10 cellular contexts compared by ENCODE assay signal in the genomic region with DNA sequence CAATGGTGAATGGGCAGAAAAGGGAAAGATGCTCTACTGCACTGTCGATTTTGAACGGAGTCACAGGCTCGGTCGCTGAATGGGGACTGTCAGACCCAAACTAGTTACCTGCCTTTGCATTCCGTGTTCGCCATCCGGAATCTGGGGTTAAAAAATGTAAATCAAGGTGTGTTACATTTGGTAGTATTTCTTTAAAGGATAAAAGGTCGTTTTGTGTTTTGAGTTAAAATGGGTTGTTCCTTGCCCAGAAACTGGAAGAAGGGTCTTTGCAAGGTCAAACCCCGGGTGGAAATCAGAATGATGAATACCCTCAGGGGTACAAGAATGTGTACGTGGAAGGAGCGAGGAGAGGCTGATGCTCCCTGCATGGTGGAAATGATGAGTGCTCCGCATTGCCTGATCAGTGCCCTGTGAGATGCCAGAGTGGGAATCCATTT. TPM values are rescaled to one million over a fixed set of nuclear protein-coding genes. Genes with fewer than 3 reads are reported as not detected.
DNase-seq lines count a peak whose midpoint lies in the region; ATAC-seq, FAIRE-seq and TF ChIP-seq lines count a peak whose summit lies in the region.
"Had no signal": no experiment of that assay in that cellular context is flagged by ENCODE, and none has a peak within 500 bp of the region (broad histone marks: within the 10 kb centered on the region; RNA-seq: fewer than 3 reads in every experiment).

No MANE protein-coding gene starts in this region.

- no peaks in the 10 kb centered on the region; a peak in 1 of 5 replicates for H3K9me3 Mint-ChIP-seq in H9

- no peak overlapping the region for H3K18ac ChIP-seq in H9 (ENCODE audit: insufficient read length, low read depth, low read length)

- peaks cover 23% of the 10 kb centered on the region for H3K27me3 Mint-ChIP-seq in H9 (ENCODE audit: low read depth)

- H3K9me3 ChIP-seq in H9 (ENCODE audit: control insufficient read depth, low read depth, low read length), result no peaks in the 10 kb centered on the region
- no peaks in the 10 kb centered on the region for H3K9me3 ChIP-seq in keratinocyte (ENCODE audit: control insufficient read depth, low read depth, low read length)
- H3K9me3 ChIP-seq in gastrocnemius medialis, result no peaks in the 10 kb centered on the region

- no peak overlapping the region for H2BK12ac ChIP-seq in H9 (ENCODE audit: insufficient read length, low read depth, low read length)

- H4K91ac ChIP-seq in H9 (ENCODE audit: insufficient read length, low read depth, low read length), result no peak overlapping the region

- H3K4me2 ChIP-seq in H9 (ENCODE audit: insufficient read depth, insufficient read length, low read length), result peak overlapping the region; percentile 100
- H3K4me2 ChIP-seq in keratinocyte (ENCODE audit: control insufficient read depth, extremely low read depth, insufficient read depth, low read depth, low read length), result peak overlapping the region; percentile 94

- peaks cover 18% of the 10 kb centered on the region for H3K79me2 ChIP-seq in H9 (ENCODE audit: insufficient read depth, low read length)
- H3K79me2 ChIP-seq in keratinocyte (ENCODE audit: control insufficient read depth, insufficient read depth, low read length), result peaks cover 13% of the 10 kb centered on the region

- no peaks in the 10 kb centered on the region for H3K36me3 ChIP-seq in brain microvascular endothelial cell (replicated peaks)
- no peaks in the 10 kb centered on the region for H3K36me3 ChIP-seq in keratinocyte (ENCODE audit: control insufficient read depth in 2 of 2, extremely low read depth in 1 of 2, insufficient read depth in 2 of 2, low read length in 2 of 2)
- H3K36me3 ChIP-seq in gastrocnemius medialis, result no peaks in the 10 kb centered on the region

- peaks cover 2% of the 10 kb centered on the region for H3K9me1 ChIP-seq in keratinocyte (ENCODE audit: control insufficient read depth, extremely low read depth, insufficient read depth, low read length)

- peaks cover 35% of the 10 kb centered on the region for H3K23me2 ChIP-seq in H9 (ENCODE audit: insufficient read length, low read depth, low read length, poor library complexity, severe bottlenecking)

- H2BK15ac ChIP-seq in H9 (ENCODE audit: low read depth, low read length), result no peak overlapping the region

- no peaks in the 10 kb centered on the region for H3K79me1 ChIP-seq in H9 (ENCODE audit: insufficient read depth, low read depth, low read length, poor library complexity, severe bottlenecking)

- H3K27ac Mint-ChIP-seq in H9, result peak overlapping the region in 1 of 3 experiments; percentile 24; a peak in 2 of 7 replicates
- H3K27ac Mint-ChIP-seq: CD8-positive, alpha-beta memory T cell had no signal

- no peak overlapping the region for H2BK5ac ChIP-seq in H9 (ENCODE audit: insufficient read length, low read length)

- TF ChIP-seq POLR2A in gastrocnemius medialis (IDR thresholded peaks at IDR 0.05), result no peak

- no peak overlapping the region for H3T11ph ChIP-seq in H9 (ENCODE audit: low read length)

- H3K36me3 Mint-ChIP-seq in H9 (ENCODE audit: insufficient read depth in 1 of 3, low read depth in 3 of 3), result no peaks in the 10 kb centered on the region; a peak in 1 of 7 replicates

- no peak overlapping the region for H3K4ac ChIP-seq in H9 (ENCODE audit: low read depth, low read length)

- H3K27ac ChIP-seq in H9 (ENCODE audit: insufficient read length, low read depth, low read length) (no peak overlapping the region), brain microvascular endothelial cell (no peak overlapping the region), keratinocyte (ENCODE audit: control insufficient read depth, insufficient read depth, low read length) (peak overlapping the region; percentile 94), gastrocnemius medialis (no peak overlapping the region)

- DNase-seq in H9 (no peak), brain microvascular endothelial cell (no peak), keratinocyte (ENCODE audit: low read depth, low spot score) (no peak), gastrocnemius medialis (no peak), HUDEP-2 (lab: John Stamatoyannopoulos, UW; ENCODE audit: unreplicated experiment in 76 of 76) (no peak), DMS153 treated with DMSO at 0.1 percent for 48 hours (lab: John Stamatoyannopoulos, UW; ENCODE audit: unreplicated experiment) (no peak)
- DNase-seq: CD8-positive, alpha-beta memory T cell; NCI-H1092 treated with DMSO at 0.1 percent for 48 hours had no signal

- no CpG with 5 or more reads among the region's 12 CpGs for WGBS in H9 (ENCODE audit: extremely low coverage, insufficient read length, low lambda C conversion rate)

- H2BK120ac ChIP-seq in H9 (ENCODE audit: low read depth, low read length, poor library complexity, severe bottlenecking), result no peak overlapping the region

- H3K27me3 ChIP-seq in H9 (ENCODE audit: insufficient read depth, low read length) (no peaks in the 10 kb centered on the region), brain microvascular endothelial cell (replicated peaks) (no peaks in the 10 kb centered on the region), keratinocyte (ENCODE audit: control insufficient read depth, extremely low read depth, insufficient read depth, low read length) (no peaks in the 10 kb centered on the region), gastrocnemius medialis (peaks cover 0 to 47% (median 4%) of the 10 kb centered on the region in 3 donors)

- intact Hi-C loops in gastrocnemius medialis (cut with DNase I; ENCODE audit: low total_unique reads), result no loop called here

- H3K4me1 ChIP-seq in H9 (ENCODE audit: insufficient read depth, low read length) (no peaks in the 10 kb centered on the region; the same call in 1 of the 2 replicates), keratinocyte (ENCODE audit: control insufficient read depth, extremely low read depth, insufficient read depth, low read length) (peaks cover 49% of the 10 kb centered on the region), gastrocnemius medialis (peaks cover 6 to 23% of the 10 kb centered on the region in 2 donors)

- TF ChIP-seq CTCF in H9 (conservative IDR thresholded peaks at IDR 0.05) (no peak), brain microvascular endothelial cell (IDR thresholded peaks at IDR 0.05; ENCODE audit: low read depth, low read length, missing control alignments) (no peak), keratinocyte (optimal IDR thresholded peaks at IDR 0.05 in 1 of 3, IDR thresholded peaks at IDR 0.05 in 1 of 3, conservative IDR thresholded peaks at IDR 0.05 in 1 of 3; ENCODE audit: extremely low read depth in 1 of 3, insufficient read depth in 2 of 3, low read length in 3 of 3) (no peak), gastrocnemius medialis (IDR thresholded peaks at IDR 0.05 in 4 of 5, conservative IDR thresholded peaks at IDR 0.05 in 1 of 5) (no peak)

- no peak overlapping the region for H3K14ac ChIP-seq in H9 (ENCODE audit: insufficient read depth, low read length)

- FAIRE-seq in keratinocyte (lab: Jason Lieb, UNC), result peak; percentile 56

- no peak overlapping the region for H3K56ac ChIP-seq in H9 (ENCODE audit: insufficient read length, low read depth, low read length)

- no peak overlapping the region for H2AFZ ChIP-seq in H9 (ENCODE audit: low read length)
- peak overlapping the region; percentile 65 for H2AFZ ChIP-seq in keratinocyte (ENCODE audit: control insufficient read depth, low read length)

- H3K9ac ChIP-seq in H9 (ENCODE audit: extremely low read depth, insufficient read length, low read length), result peak overlapping the region; percentile 90
- H3K9ac ChIP-seq in keratinocyte (ENCODE audit: control insufficient read depth, extremely low read depth, insufficient read depth, low read length), result peak overlapping the region; percentile 90

- in situ Hi-C loops in brain microvascular endothelial cell (cut with HindIII; ENCODE audit: low pct_ligation_motif_present, low sequenced_read_pairs), result no loop called here
- in situ Hi-C loops in gastrocnemius medialis (cut with MboI; ENCODE audit: low sequenced_read_pairs in 4 of 4), result no loop called here

- H3K4me1 Mint-ChIP-seq in H9, result peaks cover 52 to 69% of the 10 kb centered on the region in 2 experiments

- no peak overlapping the region for H4K8ac ChIP-seq in H9 (replicated peaks; ENCODE audit: insufficient read length, low read depth, low read length)

- no peak overlapping the region for H2AK5ac ChIP-seq in H9 (ENCODE audit: insufficient read length, low read length)

- no peak overlapping the region for H2BK20ac ChIP-seq in H9 (ENCODE audit: low read depth, low read length, poor library complexity, severe bottlenecking)

- H3K4me3 ChIP-seq in brain microvascular endothelial cell (ENCODE audit: low read depth, low read length), result peak overlapping the region; percentile 77
- H3K4me3 ChIP-seq in keratinocyte (ENCODE audit: control insufficient read depth in 2 of 3, extremely low read depth in 1 of 3, insufficient read depth in 2 of 3, low read depth in 1 of 3, low read length in 3 of 3), result peak overlapping the region; percentile 54 to 90 (median 70)
- peak overlapping the region in 3 of 4 donors; percentile 61 to 69 (median 61) for H3K4me3 ChIP-seq in gastrocnemius medialis

- no peak overlapping the region for H4K5ac ChIP-seq in H9 (ENCODE audit: insufficient read length, low read depth, low read length)

- H3K23ac ChIP-seq in H9 (ENCODE audit: insufficient read length, low read depth, low read length), result no peak overlapping the region

- ATAC-seq in gastrocnemius medialis, result no peak
- ATAC-seq in GM21381 (IDR thresholded peaks at IDR 0.05; ENCODE audit: unreplicated experiment), result no peak
- ATAC-seq in GM18868 (IDR thresholded peaks at IDR 0.05; ENCODE audit: unreplicated experiment), result no peak

- dilution Hi-C loops in keratinocyte (cut with MboI; ENCODE audit: extremely low pct_ligation_motif_present, low sequenced_read_pairs), result no loop called here

- peak overlapping the region; percentile 70 to 95 for H3K4me3 Mint-ChIP-seq in H9
- H3K4me3 Mint-ChIP-seq: CD8-positive, alpha-beta memory T cell had no signal

- no peaks in the 10 kb centered on the region for H4K20me1 ChIP-seq in H9 (ENCODE audit: control insufficient read depth, insufficient read depth, insufficient read length)
- no peaks in the 10 kb centered on the region for H4K20me1 ChIP-seq in keratinocyte (ENCODE audit: control insufficient read depth, extremely low read depth, insufficient read depth, low read length)

RNA-seq across cellular contexts. Expression of a gene that starts 1.0 kb away (rescaled TPM):
- total RNA-seq in H9 (2021), result 9.2 and 9.9 TPM in 2 replicates
- 18.4 to 41.1 TPM (median 32.1 TPM) in 3 replicates for polyA plus RNA-seq in keratinocyte
- polyA plus RNA-seq in keratinocyte (2011; ENCODE audit: low read depth), result 27.0 TPM
- 27.3 and 29.6 TPM in 2 replicates for polyA plus RNA-seq in keratinocyte (2011; cell fraction: cytosol; rRNA removed)
- polyA plus RNA-seq in keratinocyte (2011; cell fraction: nucleus; rRNA removed), result 16.4 and 21.3 TPM in 2 replicates
- polyA plus RNA-seq in keratinocyte (2012; ENCODE audit: low replicate concordance), result 11.3 and 13.0 TPM in 2 replicates
- polyA minus RNA-seq in keratinocyte, result 16.4 to 29.2 TPM (median 19.6 TPM) in 3 replicates
- 7.3 TPM for polyA minus RNA-seq in keratinocyte (2011; cell fraction: cytosol; rRNA and poly(A)+ RNA removed)
- 5.1 and 12.9 TPM in 2 replicates for polyA minus RNA-seq in keratinocyte (2011; cell fraction: nucleus; rRNA and poly(A)+ RNA removed)
- total RNA-seq in gastrocnemius medialis, result not detected
- total RNA-seq: CD8-positive, alpha-beta memory T cell had no signal
- polyA plus RNA-seq: CD8-positive, alpha-beta memory T cell had no signal

RNA-seq across cellular contexts. Expression of a gene that starts 23.3 kb away (rescaled TPM):
- 0.07 TPM in 1 of 2 replicates, not detected in the other for total RNA-seq in H9 (2021)
- 0.01 to 0.12 TPM (median 0.12 TPM) in 3 replicates for polyA plus RNA-seq in keratinocyte
- 0.27 TPM for polyA plus RNA-seq in keratinocyte (2011; ENCODE audit: low read depth)
- not detected in 2 replicates for polyA plus RNA-seq in keratinocyte (2011; cell fraction: cytosol; rRNA removed)
- 0.23 and 0.34 TPM in 2 replicates for polyA plus RNA-seq in keratinocyte (2011; cell fraction: nucleus; rRNA removed)
- polyA plus RNA-seq in keratinocyte (2012; ENCODE audit: low replicate concordance), result 0.14 TPM in 1 of 2 replicates, not detected in the other
- 0.03 TPM in 1 of 3 replicates, not detected in the others for polyA minus RNA-seq in keratinocyte
- not detected for polyA minus RNA-seq in keratinocyte (2011; cell fraction: cytosol; rRNA and poly(A)+ RNA removed)
- polyA minus RNA-seq in keratinocyte (2011; cell fraction: nucleus; rRNA and poly(A)+ RNA removed), result 0.31 TPM in 1 of 2 replicates, not detected in the other
- not detected for total RNA-seq in gastrocnemius medialis
- total RNA-seq: CD8-positive, alpha-beta memory T cell had no signal
- polyA plus RNA-seq: CD8-positive, alpha-beta memory T cell had no signal
